18 cellular contexts compared by ENCODE assay signal in genomic region chr20:58838174-58838573, GRCh38.
"Had no signal": no experiment of that assay in that cellular context is flagged by ENCODE, and none has a peak within 500 bp of the region (broad histone marks: within the 10 kb centered on the region; RNA-seq: fewer than 3 reads in every experiment).

No MANE protein-coding gene starts in this region.

- H3K36me3 ChIP-seq: tibial artery, uterus had no signal

- H3K4me3 ChIP-seq: tibial artery, uterus had no signal

- DNase-seq: activated CD4-positive, alpha-beta memory T cell treated with anti-CD3 and anti-CD28 coated beads for 36 hours; activated gamma-delta T cell; activated T-cell treated with anti-CD3 and anti-CD28 coated beads, Interleukin-2, amount 50 U/mL, for 4 hours; amniotic stem cell; effector CD8-positive, alpha-beta T cell; foreskin melanocyte; kidney glomerular epithelial cell; mesendoderm; posterior cingulate gyrus; stimulated activated CD4-positive, alpha-beta T cell treated with anti-CD3 and anti-CD28 coated beads, Interleukin-2, amount 100 ng/mL, for 48 hours; stimulated activated naive CD4-positive, alpha-beta T cell; T-helper 9 cell; uterus had no signal

- H3K36me3 Mint-ChIP-seq: activated CD4-positive, alpha-beta memory T cell treated with anti-CD3 and anti-CD28 coated beads for 36 hours; natural killer cell treated with Interleukin-12 subunit alpha and Interleukin-12 subunit beta and Interleukin-15 and Interleukin-18, amount 100 ng/mL, for 72 hours had no signal

- ATAC-seq: activated T-cell treated with anti-CD3 and anti-CD28 coated beads, Interleukin-2, amount 50 U/mL, for 4 hours had no signal

- H3K4me3 Mint-ChIP-seq: activated CD4-positive, alpha-beta memory T cell treated with anti-CD3 and anti-CD28 coated beads for 36 hours; activated T-cell treated with anti-CD3 and anti-CD28 coated beads, Interleukin-2, amount 50 U/mL, for 4 hours; natural killer cell treated with Interleukin-12 subunit alpha and Interleukin-12 subunit beta and Interleukin-15 and Interleukin-18, amount 100 ng/mL, for 72 hours had no signal

- H3K4me1 ChIP-seq: uterus had no signal

- H3K9me3 ChIP-seq: tibial artery, uterus had no signal

- H3K27me3 ChIP-seq: uterus had no signal

- H3K9me3 Mint-ChIP-seq: activated CD4-positive, alpha-beta memory T cell treated with anti-CD3 and anti-CD28 coated beads for 36 hours; activated naive CD4-positive, alpha-beta T cell treated with anti-CD3 and anti-CD28 coated beads, Interleukin-2, amount 50 U/mL, for 72 hours; activated T-cell treated with anti-CD3 and anti-CD28 coated beads, Interleukin-2, amount 50 U/mL, for 4 hours; natural killer cell treated with Interleukin-12 subunit alpha and Interleukin-12 subunit beta and Interleukin-15 and Interleukin-18, amount 100 ng/mL, for 72 hours had no signal

- H3K27ac Mint-ChIP-seq: activated CD4-positive, alpha-beta memory T cell treated with anti-CD3 and anti-CD28 coated beads for 36 hours; activated naive CD4-positive, alpha-beta T cell treated with anti-CD3 and anti-CD28 coated beads, Interleukin-2, amount 50 U/mL, for 72 hours; brain; natural killer cell treated with Interleukin-12 subunit alpha and Interleukin-12 subunit beta and Interleukin-15 and Interleukin-18, amount 100 ng/mL, for 72 hours had no signal

- H3K27ac ChIP-seq: tibial artery, uterus, VCaP had no signal
